In the genomic region with DNA sequence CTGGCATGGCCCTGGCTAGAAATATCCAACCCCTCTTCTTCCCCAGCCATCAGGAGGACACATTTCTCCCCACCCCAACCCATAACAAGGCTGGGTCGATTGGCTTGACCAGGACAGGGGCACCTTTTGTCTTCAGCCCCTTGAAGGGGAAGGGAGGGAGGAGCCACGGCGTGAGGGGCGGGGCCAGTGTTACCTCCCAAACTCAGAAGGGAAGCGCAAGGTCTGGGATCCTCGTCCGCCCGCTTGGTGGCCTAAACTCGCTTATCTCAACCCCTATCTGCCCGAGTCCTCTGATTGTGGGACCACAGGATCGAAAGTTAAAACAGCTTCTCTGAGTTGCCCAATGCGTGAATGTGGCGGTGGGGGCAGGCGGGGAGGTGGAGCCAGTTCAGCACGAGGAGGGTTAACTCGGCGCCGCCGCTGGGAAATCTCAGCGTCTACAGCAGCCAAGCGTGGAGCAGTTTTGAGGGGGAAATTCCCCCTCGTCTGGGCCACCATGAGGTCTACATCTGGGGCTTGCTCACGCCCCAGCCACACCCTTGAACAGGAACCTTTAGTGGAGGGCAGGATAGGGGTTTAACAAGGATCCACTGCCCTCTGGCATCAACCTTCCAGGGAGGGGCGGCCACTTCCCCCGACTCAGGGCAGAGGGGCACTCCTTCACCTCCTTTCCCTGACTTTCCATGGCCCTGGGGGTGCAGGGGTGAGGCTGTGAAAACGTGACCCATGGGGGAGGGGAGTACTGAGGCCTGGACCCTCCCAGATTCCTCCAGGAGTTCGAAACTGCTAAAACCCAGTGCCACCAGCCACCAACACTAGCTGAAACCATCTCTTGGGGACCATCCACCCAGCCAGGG, we compare ENCODE assay signal across 1 cellular context.
TF ChIP-seq lines count a peak whose summit lies in the region.

No MANE protein-coding gene starts in this region.

TF ChIP-seq in HepG2, 621 proteins besides CTCF, POLR2A, EP300 and RAD21 (continued from another document and continues in another):
- TF ChIP-seq ZFP91 (CRISPR knock-in tag; IDR thresholded peaks at IDR 0.05; ENCODE audit: borderline replicate concordance) (peak; percentile 40; the same call in 1 of the 2 replicates), PHF21A (CRISPR knock-in tag; IDR thresholded peaks at IDR 0.05) (peak; percentile 41; the same call in 1 of the 2 replicates), NR2C2 (CRISPR knock-in tag; IDR thresholded peaks at IDR 0.05; ENCODE audit: borderline replicate concordance) (peak; percentile 13; the same call in 1 of the 2 replicates), XRCC5 (optimal IDR thresholded peaks at IDR 0.05; ENCODE audit: low read length) (no peak), ZNF572 (CRISPR knock-in tag; IDR thresholded peaks at IDR 0.05) (peak; percentile 56; the same call in 1 of the 2 replicates), CC2D1A (CRISPR knock-in tag; IDR thresholded peaks at IDR 0.05) (0 out of 2 replicates have a peak, but pooled peaks have one; percentile 18), SP1 (IDR thresholded peaks at IDR 0.05) (no peak), SP1 (CRISPR knock-in tag; IDR thresholded peaks at IDR 0.05) (peak; percentile 32; the same call in 1 of the 2 replicates), EED (CRISPR knock-in tag; IDR thresholded peaks at IDR 0.05) (no peak), ZNF501 (CRISPR knock-in tag; IDR thresholded peaks at IDR 0.05) (peak; percentile 35; the same call in 1 of the 2 replicates), KDM2A (CRISPR knock-in tag; IDR thresholded peaks at IDR 0.05; ENCODE audit: borderline replicate concordance, low read depth) (peak; percentile 64; the same call in 1 of the 2 replicates), MAZ (IDR thresholded peaks at IDR 0.05; ENCODE audit: borderline replicate concordance, low read depth, low read length) (0 out of 2 replicates have a peak, but pooled peaks have one; percentile 22), MAZ (CRISPR knock-in tag; IDR thresholded peaks at IDR 0.05; ENCODE audit: low read depth) (no peak), ZNF326 (CRISPR knock-in tag; IDR thresholded peaks at IDR 0.05; ENCODE audit: borderline replicate concordance) (no peak), ZMYM2 (CRISPR knock-in tag; IDR thresholded peaks at IDR 0.05) (no peak), ZNF343 (CRISPR knock-in tag; IDR thresholded peaks at IDR 0.05) (peak; percentile 61; the same call in 1 of the 2 replicates), CCDC6 (CRISPR knock-in tag; IDR thresholded peaks at IDR 0.05) (peak; percentile 70), HDAC1 (CRISPR knock-in tag; IDR thresholded peaks at IDR 0.05) (peak; percentile 59), FOXO4 (CRISPR knock-in tag; conservative IDR thresholded peaks at IDR 0.05) (0 out of 2 replicates have a peak, but pooled peaks have one; percentile 53), ZNF7 (CRISPR knock-in tag; IDR thresholded peaks at IDR 0.05) (no peak), ZNF441 (CRISPR knock-in tag; IDR thresholded peaks at IDR 0.05; ENCODE audit: borderline replicate concordance) (no peak; the same call in 1 of the 2 replicates), JUND (CRISPR knock-in tag; IDR thresholded peaks at IDR 0.05) (no peak), NR0B2 (CRISPR knock-in tag; IDR thresholded peaks at IDR 0.05) (0 out of 2 replicates have a peak, but pooled peaks have one; percentile 31), RBFOX2 (IDR thresholded peaks at IDR 0.05; ENCODE audit: low read depth, low read length) (0 out of 2 replicates have a peak, but pooled peaks have one; percentile 46), ZBTB7B (CRISPR knock-in tag; IDR thresholded peaks at IDR 0.05) (0 out of 2 replicates have a peak, but pooled peaks have one; percentile 23), ZSCAN9 (CRISPR knock-in tag; IDR thresholded peaks at IDR 0.05; ENCODE audit: borderline replicate concordance) (no peak), ZNF564 (CRISPR knock-in tag; IDR thresholded peaks at IDR 0.05) (0 out of 2 replicates have a peak, but pooled peaks have one; percentile 47), ZNF382 (CRISPR knock-in tag; IDR thresholded peaks at IDR 0.05; ENCODE audit: borderline replicate concordance) (no peak), ZNF292 (CRISPR knock-in tag; IDR thresholded peaks at IDR 0.05; ENCODE audit: borderline replicate concordance, low read depth) (no peak), RBM22 (optimal IDR thresholded peaks at IDR 0.05; ENCODE audit: low read length) (no peak), AFF4 (CRISPR knock-in tag; IDR thresholded peaks at IDR 0.05) (no peak), FOXC1 (CRISPR knock-in tag; IDR thresholded peaks at IDR 0.05; ENCODE audit: borderline replicate concordance) (0 out of 2 replicates have a peak, but pooled peaks have one; percentile 52), ZSCAN25 (CRISPR knock-in tag; IDR thresholded peaks at IDR 0.05) (peak; percentile 94), ARID2 (CRISPR knock-in tag; IDR thresholded peaks at IDR 0.05; ENCODE audit: borderline replicate concordance) (no peak)
- TF ChIP-seq, protein P1, sequence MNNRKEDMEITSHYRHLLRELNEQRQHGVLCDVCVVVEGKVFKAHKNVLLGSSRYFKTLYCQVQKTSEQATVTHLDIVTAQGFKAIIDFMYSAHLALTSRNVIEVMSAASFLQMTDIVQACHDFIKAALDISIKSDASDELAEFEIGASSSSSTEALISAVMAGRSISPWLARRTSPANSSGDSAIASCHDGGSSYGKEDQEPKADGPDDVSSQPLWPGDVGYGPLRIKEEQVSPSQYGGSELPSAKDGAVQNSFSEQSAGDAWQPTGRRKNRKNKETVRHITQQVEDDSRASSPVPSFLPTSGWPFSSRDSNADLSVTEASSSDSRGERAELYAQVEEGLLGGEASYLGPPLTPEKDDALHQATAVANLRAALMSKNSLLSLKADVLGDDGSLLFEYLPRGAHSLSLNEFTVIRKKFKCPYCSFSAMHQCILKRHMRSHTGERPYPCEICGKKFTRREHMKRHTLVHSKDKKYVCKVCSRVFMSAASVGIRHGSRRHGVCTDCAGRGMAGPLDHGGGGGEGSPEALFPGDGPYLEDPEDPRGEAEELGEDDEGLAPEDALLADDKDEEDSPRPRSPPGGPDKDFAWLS (CRISPR knock-in tag; IDR thresholded peaks at IDR 0.05; ENCODE audit: borderline replicate concordance): 0 out of 2 replicates have a peak, but pooled peaks have one; percentile 19
- TF ChIP-seq, protein P2, sequence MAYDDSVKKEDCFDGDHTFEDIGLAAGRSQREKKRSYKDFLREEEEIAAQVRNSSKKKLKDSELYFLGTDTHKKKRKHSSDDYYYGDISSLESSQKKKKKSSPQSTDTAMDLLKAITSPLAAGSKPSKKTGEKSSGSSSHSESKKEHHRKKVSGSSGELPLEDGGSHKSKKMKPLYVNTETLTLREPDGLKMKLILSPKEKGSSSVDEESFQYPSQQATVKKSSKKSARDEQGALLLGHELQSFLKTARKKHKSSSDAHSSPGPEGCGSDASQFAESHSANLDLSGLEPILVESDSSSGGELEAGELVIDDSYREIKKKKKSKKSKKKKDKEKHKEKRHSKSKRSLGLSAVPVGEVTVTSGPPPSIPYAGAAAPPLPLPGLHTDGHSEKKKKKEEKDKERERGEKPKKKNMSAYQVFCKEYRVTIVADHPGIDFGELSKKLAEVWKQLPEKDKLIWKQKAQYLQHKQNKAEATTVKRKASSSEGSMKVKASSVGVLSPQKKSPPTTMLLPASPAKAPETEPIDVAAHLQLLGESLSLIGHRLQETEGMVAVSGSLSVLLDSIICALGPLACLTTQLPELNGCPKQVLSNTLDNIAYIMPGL (CRISPR knock-in tag; IDR thresholded peaks at IDR 0.05; ENCODE audit: borderline replicate concordance in 1 of 2, low read depth in 1 of 2): 0 out of 4 replicates have a peak, but pooled peaks of 1 of the 2 experiments have one; percentile 26
- TF ChIP-seq, protein P3, sequence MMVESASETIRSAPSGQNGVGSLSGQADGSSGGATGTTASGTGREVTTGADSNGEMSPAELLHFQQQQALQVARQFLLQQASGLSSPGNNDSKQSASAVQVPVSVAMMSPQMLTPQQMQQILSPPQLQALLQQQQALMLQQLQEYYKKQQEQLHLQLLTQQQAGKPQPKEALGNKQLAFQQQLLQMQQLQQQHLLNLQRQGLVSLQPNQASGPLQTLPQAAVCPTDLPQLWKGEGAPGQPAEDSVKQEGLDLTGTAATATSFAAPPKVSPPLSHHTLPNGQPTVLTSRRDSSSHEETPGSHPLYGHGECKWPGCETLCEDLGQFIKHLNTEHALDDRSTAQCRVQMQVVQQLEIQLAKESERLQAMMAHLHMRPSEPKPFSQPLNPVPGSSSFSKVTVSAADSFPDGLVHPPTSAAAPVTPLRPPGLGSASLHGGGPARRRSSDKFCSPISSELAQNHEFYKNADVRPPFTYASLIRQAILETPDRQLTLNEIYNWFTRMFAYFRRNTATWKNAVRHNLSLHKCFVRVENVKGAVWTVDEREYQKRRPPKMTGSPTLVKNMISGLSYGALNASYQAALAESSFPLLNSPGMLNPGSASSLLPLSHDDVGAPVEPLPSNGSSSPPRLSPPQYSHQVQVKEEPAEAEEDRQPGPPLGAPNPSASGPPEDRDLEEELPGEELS (CRISPR knock-in tag; IDR thresholded peaks at IDR 0.05): peak; percentile 14; the same call in 1 of the 2 replicates
- TF ChIP-seq, protein P4, sequence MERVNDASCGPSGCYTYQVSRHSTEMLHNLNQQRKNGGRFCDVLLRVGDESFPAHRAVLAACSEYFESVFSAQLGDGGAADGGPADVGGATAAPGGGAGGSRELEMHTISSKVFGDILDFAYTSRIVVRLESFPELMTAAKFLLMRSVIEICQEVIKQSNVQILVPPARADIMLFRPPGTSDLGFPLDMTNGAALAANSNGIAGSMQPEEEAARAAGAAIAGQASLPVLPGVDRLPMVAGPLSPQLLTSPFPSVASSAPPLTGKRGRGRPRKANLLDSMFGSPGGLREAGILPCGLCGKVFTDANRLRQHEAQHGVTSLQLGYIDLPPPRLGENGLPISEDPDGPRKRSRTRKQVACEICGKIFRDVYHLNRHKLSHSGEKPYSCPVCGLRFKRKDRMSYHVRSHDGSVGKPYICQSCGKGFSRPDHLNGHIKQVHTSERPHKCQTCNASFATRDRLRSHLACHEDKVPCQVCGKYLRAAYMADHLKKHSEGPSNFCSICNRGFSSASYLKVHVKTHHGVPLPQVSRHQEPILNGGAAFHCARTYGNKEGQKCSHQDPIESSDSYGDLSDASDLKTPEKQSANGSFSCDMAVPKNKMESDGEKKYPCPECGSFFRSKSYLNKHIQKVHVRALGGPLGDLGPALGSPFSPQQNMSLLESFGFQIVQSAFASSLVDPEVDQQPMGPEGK (CRISPR knock-in tag; IDR thresholded peaks at IDR 0.05): peak; percentile 67
- TF ChIP-seq, protein P5, sequence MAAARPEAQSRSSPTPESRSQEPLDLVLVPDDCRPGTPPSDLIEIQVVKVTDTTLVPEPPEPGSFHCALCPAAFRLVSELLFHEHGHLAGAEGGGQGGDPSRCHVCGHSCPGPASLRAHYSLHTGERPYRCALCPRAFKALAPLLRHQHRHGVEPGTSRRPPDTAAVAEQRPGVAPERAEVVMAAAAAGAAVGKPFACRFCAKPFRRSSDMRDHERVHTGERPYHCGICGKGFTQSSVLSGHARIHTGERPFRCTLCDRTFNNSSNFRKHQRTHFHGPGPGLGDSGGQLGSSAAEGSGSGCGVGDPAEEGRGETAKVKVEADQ (CRISPR knock-in tag; IDR thresholded peaks at IDR 0.05; ENCODE audit: borderline replicate concordance): no peak
- TF ChIP-seq, protein P6, sequence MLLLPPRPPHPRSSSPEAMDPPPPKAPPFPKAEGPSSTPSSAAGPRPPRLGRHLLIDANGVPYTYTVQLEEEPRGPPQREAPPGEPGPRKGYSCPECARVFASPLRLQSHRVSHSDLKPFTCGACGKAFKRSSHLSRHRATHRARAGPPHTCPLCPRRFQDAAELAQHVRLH (CRISPR knock-in tag; IDR thresholded peaks at IDR 0.05; ENCODE audit: borderline replicate concordance, low read depth): peak; percentile 42; the same call in 1 of the 2 replicates
